In genomic region chr11:7512525-7513209, GRCh38 we compare ENCODE assay signal across 8 cellular contexts. TPM values are rescaled to one million over a fixed set of nuclear protein-coding genes. Genes with fewer than 3 reads are reported as not detected.
DNase-seq lines count a peak whose midpoint lies in the region; ATAC-seq and TF ChIP-seq lines count a peak whose summit lies in the region.

No MANE protein-coding gene starts in this region.

- intact Hi-C loops in Panc1 (cut with micrococcal nuclease; ENCODE audit: unreplicated experiment) (loop anchor here (2.0 kb wide), 2 partner anchors 144 to 152 kb away; no protein-coding TSS in a partner anchor), dorsolateral prefrontal cortex (cut with DNase I) (loop anchor here (1.0 to 10.0 kb wide), 8 partner anchors 59 to 258 kb away; partner anchors contain the start of gene SYT9 (in 2 of the 2)), thyroid gland (cut with DNase I) (loop anchor here (10.0 kb wide), 1 partner anchor 62 kb away; no protein-coding TSS in a partner anchor)

- in situ Hi-C loops in Panc1 (cut with HindIII; ENCODE audit: low pct_unique_long_range_greater_than_20kb, low sequenced_read_pairs), result no loop called here

- DNase-seq in 8988T (peak; percentile 38), Panc1 (ENCODE audit: low read depth, low spot score) (no peak), dorsolateral prefrontal cortex (peak in 7 of 10 donors; percentile 28 to 61 (median 53)), medulla oblongata (ENCODE audit: extremely low spot score) (peak; percentile 78), thyroid gland (peak; percentile 94 to 95), iPS-NIHi7 (ENCODE audit: extremely low spot score) (no peak)

- peaks cover 6% of the 10 kb centered on the region; the same call in 1 of the 2 replicates for H3K27me3 ChIP-seq in Panc1 (ENCODE audit: control insufficient read depth, insufficient read depth, low read length)
- no peaks in the 10 kb centered on the region for H3K27me3 ChIP-seq in dorsolateral prefrontal cortex
- no peaks in the 10 kb centered on the region for H3K27me3 ChIP-seq in thyroid gland

- no peaks in the 10 kb centered on the region for H3K36me3 ChIP-seq in Panc1 (ENCODE audit: control insufficient read depth, insufficient read depth, low read length)
- no peaks in the 10 kb centered on the region for H3K36me3 ChIP-seq in thyroid gland

- TF ChIP-seq CTCF in Panc1 (IDR thresholded peaks at IDR 0.05) (no peak), dorsolateral prefrontal cortex (IDR thresholded peaks at IDR 0.05 in 54 of 56, conservative IDR thresholded peaks at IDR 0.05 in 2 of 56; ENCODE audit: low read depth in 1 of 56, partially characterized antibody in 56 of 56) (no peak), thyroid gland (IDR thresholded peaks at IDR 0.05) (peak in 3 of 6 experiments; percentile 29 to 47 (median 32))

- BruUV-seq in Panc1 (replicated peaks; lab: Mats Ljungman, UMichigan), result no TSS peak

- POLR2A ChIA-PET in Panc1 (lab: Charles Lee), result interaction anchor here (0.8 kb wide), 1 partner anchor 585 kb away, joined by 6 read pairs; no protein-coding TSS in a partner anchor

- CTCF ChIA-PET in Panc1 (lab: Charles Lee), result interaction anchor here (1.0 to 1.5 kb wide), 3 partner anchors 59 to 154 kb away, joined by 4 to 8 read pairs (median 5); no protein-coding TSS in a partner anchor

- H3K4me1 ChIP-seq in Panc1 (ENCODE audit: control insufficient read depth, insufficient read depth, low read length) (peaks cover 17% of the 10 kb centered on the region), thyroid gland (peaks cover 34 to 37% of the 10 kb centered on the region in 2 donors)

- peak; percentile 61 for TF ChIP-seq POLR2A in GM18505 (IDR thresholded peaks at IDR 0.05; ENCODE audit: borderline replicate concordance, extremely low read depth, insufficient read depth, insufficient read length)
- TF ChIP-seq POLR2A in thyroid gland (IDR thresholded peaks at IDR 0.05), result peak in 1 of 2 donors; percentile 70

- ATAC-seq in GM18505 (IDR thresholded peaks at IDR 0.05; ENCODE audit: unreplicated experiment) (peak; percentile 58), HG02870 (IDR thresholded peaks at IDR 0.05; ENCODE audit: unreplicated experiment) (peak; percentile 57), Panc1 (peak; percentile 31)

- H3K9me3 ChIP-seq in Panc1 (ENCODE audit: control insufficient read depth, insufficient read depth, low read depth, low read length) (no peaks in the 10 kb centered on the region), thyroid gland (no peaks in the 10 kb centered on the region)

- 5 to 10% methylated on average over 13 to 15 of the region's 17 CpGs for WGBS in thyroid gland, 2 donors

- H3K4me3 ChIP-seq in Panc1 (ENCODE audit: low read depth in 2 of 2, low read length in 2 of 2) (peak overlapping the region; percentile 80 to 96), dorsolateral prefrontal cortex (peak overlapping the region; percentile 60 to 98 (median 87)), thyroid gland (replicated peaks in 1 of 3) (peak overlapping the region in 1 of 3 donors; percentile 82)

- H3K27ac ChIP-seq in Panc1 (ENCODE audit: low read length) (peak overlapping the region; percentile 80), dorsolateral prefrontal cortex (peak overlapping the region; percentile 82 to 99 (median 96)), thyroid gland (peak overlapping the region; percentile 97 to 100 (median 98))

RNA-seq across cellular contexts. Expression of gene PPFIBP2, which starts 1.1 kb away (rescaled TPM):
- total RNA-seq in Panc1 (2021; ENCODE audit: unreplicated experiment) (21.5 TPM), dorsolateral prefrontal cortex (100 to 1,000 TPM in 1 of 120 experiments, 10 to 100 TPM in 119; 14.4 to 115 (median 35.6) TPM), thyroid gland (10 to 100 TPM; 64.3 to 91.9 (median 71.6) TPM)
- polyA plus RNA-seq in Panc1 (2012; ENCODE audit: insufficient read length), result 25.3 TPM

RNA-seq across cellular contexts. Expression of gene OLFML1, which starts 27.4 kb away (rescaled TPM):
- not detected for total RNA-seq in Panc1 (2021; ENCODE audit: unreplicated experiment)
- not detected for polyA plus RNA-seq in Panc1 (2012; ENCODE audit: insufficient read length)
- total RNA-seq in dorsolateral prefrontal cortex, result 1 to 10 TPM in 70 of 120 experiments, under 1 TPM in 47, not detected in 3; 0.23 to 4.4 (median 1.1) TPM
- total RNA-seq in thyroid gland, result 10 to 100 TPM in 1 of 4 donors, 1 to 10 TPM in 3; 2.7 to 11.0 (median 5.8) TPM

Comparison
In these comparisons a context has a peak if more than half of its experiments do, and no peak if none do; other contexts are left out.
1. DNase-seq: peak in 8988T (single experiment), dorsolateral prefrontal cortex (7 of 10), medulla oblongata (single experiment) and thyroid gland (2 of 2); none in Panc1 (single experiment) and iPS-NIHi7 (single experiment).
2. Peak in every context shown above with its lines, with median percentiles within 50 percentile points of each other: ATAC-seq and H3K27ac ChIP-seq.